ENCODE assay signal across 10 cellular contexts in genomic region chr9:36164989-36165388, GRCh38. TPM values are rescaled to one million over a fixed set of nuclear protein-coding genes. Genes with fewer than 3 reads are reported as not detected.
DNase-seq lines count a peak whose midpoint lies in the region; ATAC-seq and TF ChIP-seq lines count a peak whose summit lies in the region.
"Had no signal": no experiment of that assay in that cellular context is flagged by ENCODE, and none has a peak within 500 bp of the region (broad histone marks: within the 10 kb centered on the region; RNA-seq: fewer than 3 reads in every experiment).

No MANE protein-coding gene starts in this region.

- H3K27ac ChIP-seq in left ventricle myocardium inferior (replicated peaks), result peak overlapping the region; percentile 83
- peak overlapping the region; percentile 78 for H3K27ac ChIP-seq in osteoblast (ENCODE audit: low read depth, low read length)

- peaks cover 28% of the 10 kb centered on the region for H3K36me3 Mint-ChIP-seq in effector memory CD8-positive, alpha-beta T cell (ENCODE audit: insufficient read depth)

- no peaks in the 10 kb centered on the region for H3K36me3 ChIP-seq in left ventricle myocardium inferior
- no peaks in the 10 kb centered on the region for H3K36me3 ChIP-seq in osteoblast (ENCODE audit: insufficient read depth, low read length)

- H3K9me3 ChIP-seq in left ventricle myocardium inferior (replicated peaks) (no peaks in the 10 kb centered on the region), osteoblast (ENCODE audit: low read depth, low read length) (no peaks in the 10 kb centered on the region)

- H3K27me3 ChIP-seq in left ventricle myocardium inferior (ENCODE audit: low read depth) (peaks cover 17% of the 10 kb centered on the region), osteoblast (ENCODE audit: insufficient read depth, low read length) (no peaks in the 10 kb centered on the region)

- H3K4me3 Mint-ChIP-seq in effector memory CD8-positive, alpha-beta T cell, result peak overlapping the region; percentile 81 to 82

- TF ChIP-seq CTCF in left ventricle myocardium inferior (IDR thresholded peaks at IDR 0.05; ENCODE audit: borderline replicate concordance) (no peak), osteoblast (IDR thresholded peaks at IDR 0.05; ENCODE audit: extremely low read depth, low read depth, low read length) (no peak)

- H3K27me3 Mint-ChIP-seq in effector memory CD8-positive, alpha-beta T cell, result no peaks in the 10 kb centered on the region

- H4K20me1 ChIP-seq in osteoblast (ENCODE audit: insufficient read depth, low read length), result no peaks in the 10 kb centered on the region

- intact Hi-C loops in left ventricle myocardium inferior (cut with micrococcal nuclease) (loop anchor here (5.0 kb wide), 1 partner anchor 63 kb away; no protein-coding TSS in a partner anchor), Right ventricle myocardium superior (cut with DNase I) (no loop called here)

- H3K4me2 ChIP-seq in osteoblast (ENCODE audit: insufficient read depth, low read length), result no peak overlapping the region

- no peak for ATAC-seq in Right ventricle myocardium superior (ENCODE audit: poor library complexity)
- no peak for ATAC-seq in effector memory CD8-positive, alpha-beta T cell (replicated peaks)
- ATAC-seq in GM21381 (IDR thresholded peaks at IDR 0.05; ENCODE audit: unreplicated experiment), result no peak

- no peaks in the 10 kb centered on the region for H3K9me3 Mint-ChIP-seq in effector memory CD8-positive, alpha-beta T cell

- H3K4me1 ChIP-seq in left ventricle myocardium inferior, result peaks cover 36% of the 10 kb centered on the region
- peaks cover 57% of the 10 kb centered on the region for H3K4me1 ChIP-seq in osteoblast (ENCODE audit: insufficient read depth, low read length)

- no peak overlapping the region for H2AFZ ChIP-seq in osteoblast (ENCODE audit: low read length)

- H3K4me3 ChIP-seq in left ventricle myocardium inferior (no peak overlapping the region), osteoblast (ENCODE audit: insufficient read depth, low read length) (no peak overlapping the region)

- H3K27ac Mint-ChIP-seq in effector memory CD8-positive, alpha-beta T cell, result peak overlapping the region; percentile 75 to 76

- DNase-seq in left ventricle myocardium inferior, result no peak
- DNase-seq in Right ventricle myocardium superior, result no peak
- DNase-seq in effector memory CD8-positive, alpha-beta T cell, result no peak
- peak; percentile 67 for DNase-seq in osteoblast (ENCODE audit: insufficient read length, low spot score, missing footprints)
- DNase-seq in middle frontal gyrus (ENCODE audit: extremely low spot score, low spot score), result no peak
- DNase-seq in mucosa of gallbladder (ENCODE audit: low spot score), result no peak
- no peak for DNase-seq in AG08395 (ENCODE audit: low spot score)
- DNase-seq: NCI-H1105 had no signal

- H3K4me1 Mint-ChIP-seq in effector memory CD8-positive, alpha-beta T cell (ENCODE audit: low read depth in 2 of 2), result peaks cover 3 to 8% of the 10 kb centered on the region in 2 donors

- no peaks in the 10 kb centered on the region for H3K79me2 ChIP-seq in osteoblast (ENCODE audit: insufficient read depth, low read length)

RNA-seq across cellular contexts. Expression of gene CCIN, which starts 4.2 kb away (rescaled TPM):
- total RNA-seq in left ventricle myocardium inferior (not detected), Right ventricle myocardium superior (not detected), osteoblast (1.2 and 2.2 TPM in 2 replicates), mucosa of gallbladder (0.12 TPM)
- total RNA-seq: lower leg skin had no signal

RNA-seq across cellular contexts. Expression of gene CLTA, which starts 25.7 kb away (rescaled TPM):
- total RNA-seq in left ventricle myocardium inferior (60.4 TPM), Right ventricle myocardium superior (63.0 TPM), osteoblast (253 and 262 TPM in 2 replicates), mucosa of gallbladder (185 TPM)

RNA-seq across cellular contexts. Expression of gene GLIPR2, which starts 28.5 kb away (rescaled TPM):
- total RNA-seq in left ventricle myocardium inferior, result 8.7 TPM
- 6.7 TPM for total RNA-seq in Right ventricle myocardium superior
- total RNA-seq in osteoblast, result 33.3 and 38.4 TPM in 2 replicates
- 17.0 TPM for total RNA-seq in mucosa of gallbladder
